Comparison of ENCODE assay signal across 9 cellular contexts in genomic region chr15:36177590-36178281, GRCh38.
DNase-seq lines count a peak whose midpoint lies in the region; ATAC-seq, FAIRE-seq and TF ChIP-seq lines count a peak whose summit lies in the region.
"Had no signal": no experiment of that assay in that cellular context is flagged by ENCODE, and none has a peak within 500 bp of the region (broad histone marks: within the 10 kb centered on the region; RNA-seq: fewer than 3 reads in every experiment).

No MANE protein-coding gene starts in this region.

- WGBS in IMR-90 (ENCODE audit: extremely low coverage in 2 of 2, insufficient read length in 1 of 2), 2 experiments = no CpG with 5 or more reads among the region's 1 CpG

- H2AFZ ChIP-seq in IMR-90 (replicated peaks; ENCODE audit: low read length, poor library complexity) = no peak overlapping the region
- no peak overlapping the region for H2AFZ ChIP-seq in fibroblast of lung (ENCODE audit: low read length)

- POLR2A ChIA-PET in IMR-90 (lab: Charles Lee; ENCODE audit: unreplicated experiment) = no interaction called here
- POLR2A ChIA-PET in activated CD8-positive, alpha-beta T cell treated with anti-CD3 and anti-CD28 coated beads for 36 hours (lab: Charles Lee) = no interaction called here
- POLR2A ChIA-PET in CD4-positive, alpha-beta T cell (lab: Charles Lee) = no interaction called here

- DNase-seq in IMR-90 = peak; percentile 43
- peak; percentile 41 to 43 for DNase-seq in NCI-H526 (lab: John Stamatoyannopoulos, UW)
- peak; percentile 8 to 70 for DNase-seq in fibroblast of lung (ENCODE audit: low read depth in 2 of 2)
- DNase-seq in stromal cell of bone marrow (ENCODE audit: low read depth) = peak; percentile 10
- no peak for DNase-seq in GM12892 (ENCODE audit: insufficient read length)
- DNase-seq in activated CD8-positive, alpha-beta T cell treated with anti-CD3 and anti-CD28 coated beads for 36 hours = no peak
- no peak for DNase-seq in CD4-positive, alpha-beta T cell
- DNase-seq: activated CD4-positive, alpha-beta T cell treated with anti-CD3 and anti-CD28 coated beads, Interleukin-2, amount 50 U/mL, for 4 hours had no signal

- dilution Hi-C loops in IMR-90 (cut with HindIII; ENCODE audit: low sequenced_read_pairs, unreplicated experiment) = no loop called here

- H4K8ac ChIP-seq in IMR-90 (ENCODE audit: low read depth in 2 of 2, low read length in 2 of 2) = no peak overlapping the region

- intact Hi-C loops in IMR-90 (cut with micrococcal nuclease) = no loop called here
- intact Hi-C loops in activated CD8-positive, alpha-beta T cell treated with anti-CD3 and anti-CD28 coated beads for 36 hours (cut with micrococcal nuclease) = no loop called here
- intact Hi-C loops in CD4-positive, alpha-beta T cell (cut with DNase I, micrococcal nuclease) = no loop called here

- BruUV-seq in IMR-90 (replicated peaks; lab: Mats Ljungman, UMichigan) = no TSS peak

- H3K23ac ChIP-seq in IMR-90 (ENCODE audit: low read depth, low read length) = no peak overlapping the region

- H3K79me1 ChIP-seq in IMR-90 (ENCODE audit: low read depth in 1 of 2, low read length in 2 of 2) = no peaks in the 10 kb centered on the region

- ATAC-seq in IMR-90 (ENCODE audit: low read depth) = peak; percentile 70
- ATAC-seq in activated CD8-positive, alpha-beta T cell treated with anti-CD3 and anti-CD28 coated beads for 36 hours = no peak
- ATAC-seq in CD4-positive, alpha-beta T cell (ENCODE audit: poor library complexity) = no peak
- ATAC-seq: Panc1 had no signal

- no peak for TF ChIP-seq POLR2A in IMR-90 (IDR thresholded peaks at IDR 0.05; ENCODE audit: low read depth, low read length)
- no peak for TF ChIP-seq POLR2A in GM12892 (IDR thresholded peaks at IDR 0.05; ENCODE audit: low read depth, low read length)

- no peak overlapping the region for H3K14ac ChIP-seq in IMR-90 (replicated peaks; ENCODE audit: low read depth, low read length)

- no peak overlapping the region for H2BK5ac ChIP-seq in IMR-90 (ENCODE audit: low read depth, low read length, poor library complexity, severe bottlenecking)

- no peak overlapping the region for H3K9ac ChIP-seq in IMR-90 (ENCODE audit: low read depth, low read length)
- H3K9ac ChIP-seq in fibroblast of lung (ENCODE audit: insufficient read depth, low read length) = no peak overlapping the region

- no peaks in the 10 kb centered on the region for H3K27me3 Mint-ChIP-seq in activated CD8-positive, alpha-beta T cell treated with anti-CD3 and anti-CD28 coated beads for 36 hours
- H3K27me3 Mint-ChIP-seq in CD4-positive, alpha-beta T cell = no peaks in the 10 kb centered on the region

- H2AK5ac ChIP-seq in IMR-90 (ENCODE audit: low read depth, low read length) = no peak overlapping the region

- no peaks in the 10 kb centered on the region for H3K4me1 Mint-ChIP-seq in activated CD8-positive, alpha-beta T cell treated with anti-CD3 and anti-CD28 coated beads for 36 hours (ENCODE audit: low read depth)
- no peaks in the 10 kb centered on the region for H3K4me1 Mint-ChIP-seq in CD4-positive, alpha-beta T cell (ENCODE audit: low read depth)

- in situ Hi-C loops in IMR-90 (cut with MboI; ENCODE audit: low sequenced_read_pairs) = no loop called here

- no peak for FAIRE-seq in GM12892 (lab: Jason Lieb, UNC)

- peaks cover 9% of the 10 kb centered on the region for H3K4me1 ChIP-seq in IMR-90 (ENCODE audit: control insufficient read depth, insufficient read depth, low read length)
- H3K4me1 ChIP-seq in fibroblast of lung (ENCODE audit: control insufficient read depth, extremely low read depth, insufficient read depth, low read length) = peaks cover 5% of the 10 kb centered on the region

- H3K4me3 Mint-ChIP-seq in activated CD8-positive, alpha-beta T cell treated with anti-CD3 and anti-CD28 coated beads for 36 hours = no peak overlapping the region
- H3K4me3 Mint-ChIP-seq in CD4-positive, alpha-beta T cell = no peak overlapping the region

- H3K9me1 ChIP-seq in IMR-90 (ENCODE audit: insufficient read depth, low read length) = no peaks in the 10 kb centered on the region

- no peak overlapping the region for H2BK120ac ChIP-seq in IMR-90 (ENCODE audit: low read depth, low read length)

- CTCF ChIA-PET in IMR-90 (lab: Yijun Ruan, JAX) = no interaction called here
- CTCF ChIA-PET in activated CD8-positive, alpha-beta T cell treated with anti-CD3 and anti-CD28 coated beads for 36 hours (lab: Charles Lee) = interaction anchor here (1.1 kb wide), 1 partner anchor 11 kb away, joined by 3 read pairs; no protein-coding TSS in a partner anchor
- CTCF ChIA-PET in CD4-positive, alpha-beta T cell (lab: Charles Lee) = no interaction called here

- no peak overlapping the region for H2BK20ac ChIP-seq in IMR-90 (ENCODE audit: low read depth, low read length)

- H3K9me3 ChIP-seq in IMR-90 (ENCODE audit: control insufficient read depth, insufficient read depth, low read length) (no peaks in the 10 kb centered on the region), fibroblast of lung (ENCODE audit: control insufficient read depth, insufficient read depth, low read depth, low read length) (no peaks in the 10 kb centered on the region)
- H3K9me3 ChIP-seq in CD4-positive, alpha-beta T cell (ENCODE audit: control insufficient read depth, low read length) = no peaks in the 10 kb centered on the region

- H3K27me3 ChIP-seq in IMR-90 (ENCODE audit: control insufficient read depth, insufficient read depth, low read length) (no peaks in the 10 kb centered on the region), fibroblast of lung (ENCODE audit: control insufficient read depth, insufficient read depth, low read length) (no peaks in the 10 kb centered on the region)
- no peaks in the 10 kb centered on the region for H3K27me3 ChIP-seq in CD4-positive, alpha-beta T cell (ENCODE audit: control insufficient read depth, insufficient read depth, low read length)

- H2BK15ac ChIP-seq in IMR-90 (ENCODE audit: low read depth, low read length) = no peak overlapping the region

- no peak overlapping the region for H3K27ac Mint-ChIP-seq in activated CD8-positive, alpha-beta T cell treated with anti-CD3 and anti-CD28 coated beads for 36 hours
- no peak overlapping the region for H3K27ac Mint-ChIP-seq in CD4-positive, alpha-beta T cell

- no peaks in the 10 kb centered on the region for H3K36me3 Mint-ChIP-seq in activated CD8-positive, alpha-beta T cell treated with anti-CD3 and anti-CD28 coated beads for 36 hours (ENCODE audit: low read depth)
- no peaks in the 10 kb centered on the region for H3K36me3 Mint-ChIP-seq in CD4-positive, alpha-beta T cell (ENCODE audit: low read depth)

- no peaks in the 10 kb centered on the region for H3K79me2 ChIP-seq in fibroblast of lung (ENCODE audit: control insufficient read depth, insufficient read depth, low read length)

- H3K4me2 ChIP-seq in IMR-90 (ENCODE audit: low read depth, low read length) (no peak overlapping the region), fibroblast of lung (ENCODE audit: extremely low read depth, insufficient read depth, low read length) (no peak overlapping the region)

- H3K27ac ChIP-seq in IMR-90 (ENCODE audit: insufficient read depth, low read length) (no peak overlapping the region; the same call in 1 of the 2 replicates), fibroblast of lung (ENCODE audit: insufficient read depth, low read length) (no peak overlapping the region)
- H3K27ac ChIP-seq in CD4-positive, alpha-beta T cell (ENCODE audit: low read depth, low read length) = no peak overlapping the region

- no peak for TF ChIP-seq RAD21 in IMR-90 (IDR thresholded peaks at IDR 0.05; ENCODE audit: low read length)

- H3K9me3 Mint-ChIP-seq in activated CD8-positive, alpha-beta T cell treated with anti-CD3 and anti-CD28 coated beads for 36 hours = peaks cover 3% of the 10 kb centered on the region
- no peaks in the 10 kb centered on the region for H3K9me3 Mint-ChIP-seq in CD4-positive, alpha-beta T cell

- H3K18ac ChIP-seq in IMR-90 (ENCODE audit: low read depth, low read length) = no peak overlapping the region; the same call in 1 of the 2 replicates

- no peak overlapping the region for H4K5ac ChIP-seq in IMR-90 (ENCODE audit: low read depth, low read length)

- H4K91ac ChIP-seq in IMR-90 (ENCODE audit: insufficient read depth, low read depth, low read length) = no peak overlapping the region

- TF ChIP-seq CTCF in IMR-90 (conservative IDR thresholded peaks at IDR 0.05; ENCODE audit: low read depth, low read length) (no peak), fibroblast of lung (conservative IDR thresholded peaks at IDR 0.05 in 1 of 2, IDR thresholded peaks at IDR 0.05 in 1 of 2; ENCODE audit: low read depth in 1 of 2, low read length in 2 of 2) (no peak)
- TF ChIP-seq CTCF in activated CD8-positive, alpha-beta T cell treated with anti-CD3 and anti-CD28 coated beads for 36 hours (IDR thresholded peaks at IDR 0.05) = no peak
- TF ChIP-seq CTCF in CD4-positive, alpha-beta T cell (IDR thresholded peaks at IDR 0.05) = no peak

- no peak overlapping the region for H2AK9ac ChIP-seq in IMR-90 (replicated peaks; ENCODE audit: low read depth, low read length, poor library complexity)

- H3K56ac ChIP-seq in IMR-90 (ENCODE audit: extremely low read depth, insufficient read depth, low read length) = no peak overlapping the region

- no peaks in the 10 kb centered on the region for H3K36me3 ChIP-seq in IMR-90 (ENCODE audit: control insufficient read depth, insufficient read depth, low read length)
- H3K36me3 ChIP-seq in fibroblast of lung (ENCODE audit: control insufficient read depth, insufficient read depth, low read length) = no peaks in the 10 kb centered on the region

- no peak overlapping the region for H3K4me3 ChIP-seq in IMR-90 (ENCODE audit: insufficient read depth, low read depth, low read length)
- H3K4me3 ChIP-seq in fibroblast of lung (replicated peaks in 1 of 4; ENCODE audit: control extremely low read depth in 1 of 4, insufficient read depth in 1 of 4, low read depth in 3 of 4, low read length in 4 of 4) = no peak overlapping the region

- H4K20me1 ChIP-seq in IMR-90 (ENCODE audit: insufficient read depth, low read length) (no peaks in the 10 kb centered on the region), fibroblast of lung (ENCODE audit: control insufficient read depth, extremely low read depth, insufficient read depth, low read length) (no peaks in the 10 kb centered on the region)

- no peak overlapping the region for H3K4ac ChIP-seq in IMR-90 (ENCODE audit: low read depth, low read length)

TF ChIP-seq in IMR-90, 13 proteins besides CTCF, POLR2A, EP300 and RAD21 (continues in another document):
- no peak for TF ChIP-seq RCOR1 (IDR thresholded peaks at IDR 0.05; ENCODE audit: insufficient replicate concordance, low read length)
- TF ChIP-seq MXI1 (IDR thresholded peaks at IDR 0.05; ENCODE audit: borderline replicate concordance, low read depth, low read length) = no peak
- TF ChIP-seq SMC3 (IDR thresholded peaks at IDR 0.05; ENCODE audit: low read depth, low read length) = no peak
- no peak for TF ChIP-seq MAZ (IDR thresholded peaks at IDR 0.05; ENCODE audit: borderline replicate concordance, low read depth, low read length)
- TF ChIP-seq FOS (IDR thresholded peaks at IDR 0.05; ENCODE audit: low read depth, low read length) = no peak
- TF ChIP-seq BHLHE40 (IDR thresholded peaks at IDR 0.05; ENCODE audit: low read depth, low read length) = no peak
- no peak for TF ChIP-seq NFE2L2 (IDR thresholded peaks at IDR 0.05; ENCODE audit: low read depth, low read length)
- TF ChIP-seq CEBPB (IDR thresholded peaks at IDR 0.05; ENCODE audit: low read depth, low read length) = no peak

Comparison
In these comparisons a context has a peak if more than half of its experiments do, and no peak if none do; other contexts are left out.
1. DNase-seq: peak in IMR-90 (single experiment), NCI-H526 (2 of 2), fibroblast of lung (2 of 2) and stromal cell of bone marrow (single experiment); none in GM12892 (single experiment), activated CD8-positive, alpha-beta T cell treated with anti-CD3 and anti-CD28 coated beads for 36 hours (single experiment) and CD4-positive, alpha-beta T cell (0 of 10).